In the genomic region with DNA sequence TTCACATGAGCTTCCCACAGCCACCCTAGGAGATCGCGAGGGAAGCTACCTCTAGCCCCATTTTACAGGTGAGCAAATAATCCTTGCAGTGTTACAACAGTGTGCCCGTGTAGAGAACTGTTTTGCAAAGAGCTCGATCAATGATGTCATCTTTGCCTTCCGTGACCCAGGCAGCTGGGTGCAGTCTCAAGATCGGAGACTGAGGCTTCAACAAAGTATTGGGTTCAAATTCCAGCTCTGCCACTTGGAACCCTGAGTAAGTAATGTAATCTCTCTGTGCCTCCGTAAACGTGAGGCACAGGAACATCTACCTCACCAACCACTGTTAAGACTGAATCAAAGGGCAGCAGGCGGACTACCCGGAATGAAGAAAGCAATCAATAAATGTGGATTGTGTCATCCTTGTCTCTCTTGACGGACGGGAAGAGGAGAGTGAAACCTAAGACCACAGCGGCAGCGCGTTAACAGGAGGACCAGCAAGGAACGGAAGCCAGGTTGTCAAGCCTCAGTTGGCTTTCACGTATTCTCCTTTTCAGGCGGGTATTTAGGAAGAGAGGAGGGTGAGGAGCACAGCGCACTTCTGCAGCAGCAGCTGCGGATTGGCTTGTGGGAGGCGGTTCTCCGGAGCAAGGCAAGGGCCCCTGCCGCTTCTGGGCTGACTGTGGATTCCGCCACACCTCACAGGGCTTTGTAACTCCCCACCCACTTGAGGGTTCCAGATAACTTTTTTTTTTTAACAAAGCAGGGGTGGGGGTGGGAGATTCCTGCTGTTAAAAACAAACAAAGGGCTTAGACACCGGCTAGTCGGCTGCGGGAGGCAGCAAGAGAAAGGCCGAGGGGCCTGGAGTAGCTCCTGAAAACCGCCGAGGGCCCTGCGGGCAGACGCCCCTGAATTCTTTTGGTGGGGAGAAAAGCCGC, we compare ENCODE assay signal across 1 cellular context.
TF ChIP-seq lines count a peak whose summit lies in the region.

No MANE protein-coding gene starts in this region.

TF ChIP-seq in K562, 482 proteins besides CTCF, POLR2A, EP300 and RAD21 (continued from another document and continues in another):
- TF ChIP-seq SMAD3 (CRISPR knock-in tag; conservative IDR thresholded peaks at IDR 0.05), result no peak
- TF ChIP-seq RBM39 (optimal IDR thresholded peaks at IDR 0.05; ENCODE audit: low read depth, low read length), result no peak
- TF ChIP-seq ZNF253 (CRISPR knock-in tag; conservative IDR thresholded peaks at IDR 0.05), result no peak
- TF ChIP-seq, protein P1, sequence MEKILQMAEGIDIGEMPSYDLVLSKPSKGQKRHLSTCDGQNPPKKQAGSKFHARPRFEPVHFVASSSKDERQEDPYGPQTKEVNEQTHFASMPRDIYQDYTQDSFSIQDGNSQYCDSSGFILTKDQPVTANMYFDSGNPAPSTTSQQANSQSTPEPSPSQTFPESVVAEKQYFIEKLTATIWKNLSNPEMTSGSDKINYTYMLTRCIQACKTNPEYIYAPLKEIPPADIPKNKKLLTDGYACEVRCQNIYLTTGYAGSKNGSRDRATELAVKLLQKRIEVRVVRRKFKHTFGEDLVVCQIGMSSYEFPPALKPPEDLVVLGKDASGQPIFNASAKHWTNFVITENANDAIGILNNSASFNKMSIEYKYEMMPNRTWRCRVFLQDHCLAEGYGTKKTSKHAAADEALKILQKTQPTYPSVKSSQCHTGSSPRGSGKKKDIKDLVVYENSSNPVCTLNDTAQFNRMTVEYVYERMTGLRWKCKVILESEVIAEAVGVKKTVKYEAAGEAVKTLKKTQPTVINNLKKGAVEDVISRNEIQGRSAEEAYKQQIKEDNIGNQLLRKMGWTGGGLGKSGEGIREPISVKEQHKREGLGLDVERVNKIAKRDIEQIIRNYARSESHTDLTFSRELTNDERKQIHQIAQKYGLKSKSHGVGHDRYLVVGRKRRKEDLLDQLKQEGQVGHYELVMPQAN (IDR thresholded peaks at IDR 0.05; ENCODE audit: borderline replicate concordance), result no peak
- TF ChIP-seq, protein P2, sequence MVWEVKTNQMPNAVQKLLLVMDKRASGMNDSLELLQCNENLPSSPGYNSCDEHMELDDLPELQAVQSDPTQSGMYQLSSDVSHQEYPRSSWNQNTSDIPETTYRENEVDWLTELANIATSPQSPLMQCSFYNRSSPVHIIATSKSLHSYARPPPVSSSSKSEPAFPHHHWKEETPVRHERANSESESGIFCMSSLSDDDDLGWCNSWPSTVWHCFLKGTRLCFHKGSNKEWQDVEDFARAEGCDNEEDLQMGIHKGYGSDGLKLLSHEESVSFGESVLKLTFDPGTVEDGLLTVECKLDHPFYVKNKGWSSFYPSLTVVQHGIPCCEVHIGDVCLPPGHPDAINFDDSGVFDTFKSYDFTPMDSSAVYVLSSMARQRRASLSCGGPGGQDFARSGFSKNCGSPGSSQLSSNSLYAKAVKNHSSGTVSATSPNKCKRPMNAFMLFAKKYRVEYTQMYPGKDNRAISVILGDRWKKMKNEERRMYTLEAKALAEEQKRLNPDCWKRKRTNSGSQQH (CRISPR knock-in tag; IDR thresholded peaks at IDR 0.05), result no peak
- TF ChIP-seq PHF8 (IDR thresholded peaks at IDR 0.05; ENCODE audit: borderline replicate concordance, low read length), result no peak
- TF ChIP-seq SMAD4 (CRISPR knock-in tag; conservative IDR thresholded peaks at IDR 0.05), result peak; percentile 66
- no peak for TF ChIP-seq MEF2D (tag; conservative IDR thresholded peaks at IDR 0.05; ENCODE audit: low read depth)
- TF ChIP-seq XRCC3 (IDR thresholded peaks at IDR 0.05), result no peak
- TF ChIP-seq STAT5A (IDR thresholded peaks at IDR 0.05; ENCODE audit: borderline replicate concordance, low read length), result no peak
- peak in 1 of 2 experiments; percentile 54; a peak in 1 of 4 replicates for TF ChIP-seq ZMIZ1 (IDR thresholded peaks at IDR 0.05; ENCODE audit: low read depth in 2 of 2, low read length in 2 of 2)
- peak; percentile 18 for TF ChIP-seq RBM25 (IDR thresholded peaks at IDR 0.05; ENCODE audit: low read depth, low read length, severe bottlenecking)
- TF ChIP-seq, protein P3, sequence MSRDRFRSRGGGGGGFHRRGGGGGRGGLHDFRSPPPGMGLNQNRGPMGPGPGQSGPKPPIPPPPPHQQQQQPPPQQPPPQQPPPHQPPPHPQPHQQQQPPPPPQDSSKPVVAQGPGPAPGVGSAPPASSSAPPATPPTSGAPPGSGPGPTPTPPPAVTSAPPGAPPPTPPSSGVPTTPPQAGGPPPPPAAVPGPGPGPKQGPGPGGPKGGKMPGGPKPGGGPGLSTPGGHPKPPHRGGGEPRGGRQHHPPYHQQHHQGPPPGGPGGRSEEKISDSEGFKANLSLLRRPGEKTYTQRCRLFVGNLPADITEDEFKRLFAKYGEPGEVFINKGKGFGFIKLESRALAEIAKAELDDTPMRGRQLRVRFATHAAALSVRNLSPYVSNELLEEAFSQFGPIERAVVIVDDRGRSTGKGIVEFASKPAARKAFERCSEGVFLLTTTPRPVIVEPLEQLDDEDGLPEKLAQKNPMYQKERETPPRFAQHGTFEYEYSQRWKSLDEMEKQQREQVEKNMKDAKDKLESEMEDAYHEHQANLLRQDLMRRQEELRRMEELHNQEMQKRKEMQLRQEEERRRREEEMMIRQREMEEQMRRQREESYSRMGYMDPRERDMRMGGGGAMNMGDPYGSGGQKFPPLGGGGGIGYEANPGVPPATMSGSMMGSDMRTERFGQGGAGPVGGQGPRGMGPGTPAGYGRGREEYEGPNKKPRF (IDR thresholded peaks at IDR 0.05; ENCODE audit: low read depth, low read length), result no peak
- TF ChIP-seq MAZ (CRISPR knock-in tag; conservative IDR thresholded peaks at IDR 0.05 in 1 of 2, IDR thresholded peaks at IDR 0.05 in 1 of 2), result peak; percentile 13 to 38; a peak in 2 of 4 replicates
- no peak for TF ChIP-seq CBFB (CRISPR knock-in tag; IDR thresholded peaks at IDR 0.05)
- TF ChIP-seq ZNF586 (CRISPR knock-in tag; conservative IDR thresholded peaks at IDR 0.05), result no peak
- TF ChIP-seq ATF3 (IDR thresholded peaks at IDR 0.05), result peak; percentile 83
- no peak for TF ChIP-seq ATF3 (CRISPR knock-in tag; conservative IDR thresholded peaks at IDR 0.05)
- no peak for TF ChIP-seq BDP1 (IDR thresholded peaks at IDR 0.05; ENCODE audit: insufficient read depth, insufficient read length)
- no peak for TF ChIP-seq NFIX (CRISPR knock-in tag; IDR thresholded peaks at IDR 0.05; ENCODE audit: low read depth)
- TF ChIP-seq VEZF1 (CRISPR knock-in tag; IDR thresholded peaks at IDR 0.05), result no peak
- TF ChIP-seq PHB (CRISPR knock-in tag; IDR thresholded peaks at IDR 0.05), result no peak
- TF ChIP-seq ZBTB17 (CRISPR knock-in tag; IDR thresholded peaks at IDR 0.05), result no peak
- TF ChIP-seq TAF7 (tag; IDR thresholded peaks at IDR 0.05), result 0 out of 2 replicates have a peak, but pooled peaks have one; percentile 7
- no peak for TF ChIP-seq SRF (CRISPR knock-in tag; IDR thresholded peaks at IDR 0.05)
- TF ChIP-seq FOXM1 (IDR thresholded peaks at IDR 0.05; ENCODE audit: low read depth), result no peak; the same call in 1 of the 2 replicates
- no peak for TF ChIP-seq FOXM1 (CRISPR knock-in tag; IDR thresholded peaks at IDR 0.05; ENCODE audit: low read depth)
- TF ChIP-seq TFAP4 (CRISPR knock-in tag; IDR thresholded peaks at IDR 0.05; ENCODE audit: borderline replicate concordance), result peak; percentile 48; the same call in 1 of the 2 replicates
- TF ChIP-seq THRB (CRISPR knock-in tag; conservative IDR thresholded peaks at IDR 0.05), result no peak
- peak; percentile 8; the same call in 1 of the 2 replicates for TF ChIP-seq JUND (IDR thresholded peaks at IDR 0.05; ENCODE audit: borderline replicate concordance, low read depth, low read length)
- no peak; the same call in 1 of the 3 replicates for TF ChIP-seq JUND (tag; IDR thresholded peaks at IDR 0.05; ENCODE audit: borderline replicate concordance, low read depth, low read length)
- no peak for TF ChIP-seq MXD1 (CRISPR knock-in tag; IDR thresholded peaks at IDR 0.05; ENCODE audit: borderline replicate concordance, poor library complexity, severe bottlenecking)
- TF ChIP-seq, protein P4, sequence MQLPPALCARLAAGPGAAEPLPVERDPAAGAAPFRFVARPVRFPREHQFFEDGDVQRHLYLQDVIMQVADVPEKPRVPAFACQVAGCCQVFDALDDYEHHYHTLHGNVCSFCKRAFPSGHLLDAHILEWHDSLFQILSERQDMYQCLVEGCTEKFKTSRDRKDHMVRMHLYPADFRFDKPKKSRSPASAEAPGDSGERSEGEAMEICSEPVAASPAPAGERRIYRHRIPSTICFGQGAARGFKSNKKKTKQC (CRISPR knock-in tag; IDR thresholded peaks at IDR 0.05), result no peak
- TF ChIP-seq SMARCA5 (IDR thresholded peaks at IDR 0.05), result no peak
- TF ChIP-seq PHTF2 (CRISPR knock-in tag; IDR thresholded peaks at IDR 0.05), result no peak
- no peak for TF ChIP-seq GABPB1 (CRISPR knock-in tag; IDR thresholded peaks at IDR 0.05)
- TF ChIP-seq ZNF589 (CRISPR knock-in tag; IDR thresholded peaks at IDR 0.05; ENCODE audit: low read depth), result no peak
- TF ChIP-seq SMARCC2 (IDR thresholded peaks at IDR 0.05; ENCODE audit: low read depth), result no peak
- TF ChIP-seq ZNF41 (CRISPR knock-in tag; conservative IDR thresholded peaks at IDR 0.05), result no peak
- no peak for TF ChIP-seq FOXK1 (CRISPR knock-in tag; IDR thresholded peaks at IDR 0.05; ENCODE audit: borderline replicate concordance)
- TF ChIP-seq ARID3A (IDR thresholded peaks at IDR 0.05; ENCODE audit: borderline replicate concordance, low read depth, low read length), result no peak
- no peak for TF ChIP-seq ZNF696 (CRISPR knock-in tag; conservative IDR thresholded peaks at IDR 0.05)
